38 cellular contexts compared by ENCODE assay signal in the genomic region with DNA sequence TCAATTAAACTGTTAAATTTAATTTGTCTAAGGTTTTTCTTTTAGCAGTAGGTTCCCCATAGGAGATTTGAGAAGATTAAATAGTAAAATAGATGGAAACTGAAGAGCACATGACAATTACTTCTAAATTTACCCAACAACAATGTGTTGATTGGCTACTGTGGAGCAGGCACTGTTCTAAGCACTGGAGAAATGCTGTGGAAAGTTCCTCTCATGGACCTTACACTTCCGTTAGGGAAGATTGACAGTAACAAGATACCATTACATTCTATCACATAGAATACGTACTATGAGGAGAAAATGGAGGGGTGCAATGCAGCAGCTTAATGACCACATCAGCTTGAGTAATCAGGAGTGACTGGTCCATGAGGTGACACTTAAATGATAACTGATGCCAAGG. TPM values are rescaled to one million over a fixed set of nuclear protein-coding genes. Genes with fewer than 3 reads are reported as not detected.
"Had no signal": no experiment of that assay in that cellular context is flagged by ENCODE, and none has a peak within 500 bp of the region (broad histone marks: within the 10 kb centered on the region; RNA-seq: fewer than 3 reads in every experiment).

No MANE protein-coding gene starts in this region.

- H3K36me3 ChIP-seq: adrenal gland, ascending aorta, brain microvascular endothelial cell, breast epithelium, cardiac muscle cell had no signal

- H3K9me3 ChIP-seq: adrenal gland, ascending aorta, body of pancreas, breast epithelium had no signal

- ATAC-seq: activated naive CD4-positive, alpha-beta T cell treated with anti-CD3 and anti-CD28 coated beads, Interleukin-2, amount 50 U/mL, for 72 hours; activated naive CD8-positive, alpha-beta T cell treated with anti-CD3 and anti-CD28 coated beads, Interleukin-2, amount 50 U/mL, for 24 hours; activated T-cell treated with anti-CD3 and anti-CD28 coated beads, Interleukin-2, amount 50 U/mL, for 4 hours; activated T-cell treated with anti-CD3 and anti-CD28 coated beads, Interleukin-2, amount 50 U/mL, for 72 hours; activated T-helper 17 cell treated with anti-CD3 and anti-CD28 coated beads, Interleukin-2, amount 50 U/mL, for 72 hours; body of pancreas had no signal

- DNase-seq: activated effector memory CD4-positive, alpha-beta T cell treated with anti-CD3 and anti-CD28 coated beads, Interleukin-2, amount 50 U/mL, for 16 hours; activated effector memory CD4-positive, alpha-beta T cell treated with Interleukin-2 at 50 U/mL for 16 hours; activated gamma-delta T cell; activated gamma-delta T cell treated with Interleukin-2 at 50 U/mL for 16 hours; activated naive CD4-positive, alpha-beta T cell; activated naive CD4-positive, alpha-beta T cell treated with anti-CD3 and anti-CD28 coated beads for 36 hours; activated naive CD4-positive, alpha-beta T cell treated with anti-CD3 and anti-CD28 coated beads, Interleukin-2, amount 10 ng/mL, durations not matched to agents 7 days and 5 days; activated naive CD4-positive, alpha-beta T cell treated with anti-CD3 and anti-CD28 coated beads, Interleukin-2, amount 50 U/mL, for 16 hours; activated naive CD4-positive, alpha-beta T cell treated with Interleukin-2 at 50 U/mL for 16 hours; activated naive CD8-positive, alpha-beta T cell treated with anti-CD3 and anti-CD28 coated beads for 36 hours; activated naive CD8-positive, alpha-beta T cell treated with anti-CD3 and anti-CD28 coated beads, Interleukin-2, amount 10 ng/mL, durations not matched to agents 7 days and 5 days; activated naive CD8-positive, alpha-beta T cell treated with anti-CD3 and anti-CD28 coated beads, Interleukin-2, amount 50 U/mL, for 24 hours; activated T-cell treated with anti-CD3 and anti-CD28 coated beads, Interleukin-2, amount 50 U/mL, for 1 hour; activated T-cell treated with anti-CD3 and anti-CD28 coated beads, Interleukin-2, amount 50 U/mL, for 24 hours; activated T-cell treated with anti-CD3 and anti-CD28 coated beads, Interleukin-2, amount 50 U/mL, for 4 hours; activated T-cell treated with anti-CD3 and anti-CD28 coated beads, Interleukin-2, amount 50 U/mL, for 48 hours; activated T-cell treated with anti-CD3 and anti-CD28 coated beads, Interleukin-2, amount 50 U/mL, for 72 hours; adrenal gland; amniotic stem cell; amygdala; anterior cingulate cortex; aorta; body of pancreas; brain microvascular endothelial cell; caudate nucleus; central memory CD4-positive, alpha-beta T cell; cerebellar nuclear complex had no signal

- H3K4me3 ChIP-seq: adrenal gland, ascending aorta, body of pancreas, breast epithelium, cardiac muscle cell had no signal

- H3K27me3 ChIP-seq: adrenal gland, ascending aorta, body of pancreas, brain microvascular endothelial cell, breast epithelium had no signal

- H3K4me1 ChIP-seq: adrenal gland, ascending aorta, breast epithelium had no signal

- H3K27ac ChIP-seq: adrenal gland, ascending aorta, body of pancreas, brain microvascular endothelial cell, breast epithelium, cardiac muscle cell had no signal

RNA-seq across cellular contexts. Expression of gene STAB2, which starts 8.1 kb away (rescaled TPM):
- total RNA-seq: activated naive CD4-positive, alpha-beta T cell treated with anti-CD3 and anti-CD28 coated beads for 36 hours; activated naive CD4-positive, alpha-beta T cell treated with anti-CD3 and anti-CD28 coated beads, Interleukin-2, amount 50 U/mL, for 72 hours; activated naive CD8-positive, alpha-beta T cell treated with anti-CD3 and anti-CD28 coated beads for 36 hours; activated naive CD8-positive, alpha-beta T cell treated with anti-CD3 and anti-CD28 coated beads, Interleukin-2, amount 10 ng/mL, durations not matched to agents 7 days and 5 days; activated T-cell treated with anti-CD3 and anti-CD28 coated beads, Interleukin-2, amount 50 U/mL, for 4 hours; activated T-cell treated with anti-CD3 and anti-CD28 coated beads, Interleukin-2, amount 50 U/mL, for 72 hours; activated T-helper 1 cell treated with anti-CD3 and anti-CD28 coated beads, Interleukin-12 subunit alpha, Interleukin-12 subunit beta, Interleukin-2, Interleukin-4 antibody, amounts not matched to agents 30 ng/mL and 10 ng/mL and 1 ng/mL, durations not matched to agents 14 hours and 24 hours and 36 hours; activated T-helper 17 cell treated with anti-CD3 and anti-CD28 coated beads, Interleukin-2, amount 50 U/mL, for 72 hours; activated T-helper 2 cell treated with anti-CD3 and anti-CD28 coated beads, Interferon-gamma antibody, Interleukin-2, Interleukin-4, amounts not matched to agents 10 μg/mL and 5 μg/mL and 100 μg/mL, durations not matched to agents 14 hours and 24 hours and 36 hours; ascending aorta; astrocyte; bronchial epithelial cell; cerebellum; chondrocyte had no signal
- polyA plus RNA-seq: aorta, cardiac muscle cell had no signal
